In the genomic region with DNA sequence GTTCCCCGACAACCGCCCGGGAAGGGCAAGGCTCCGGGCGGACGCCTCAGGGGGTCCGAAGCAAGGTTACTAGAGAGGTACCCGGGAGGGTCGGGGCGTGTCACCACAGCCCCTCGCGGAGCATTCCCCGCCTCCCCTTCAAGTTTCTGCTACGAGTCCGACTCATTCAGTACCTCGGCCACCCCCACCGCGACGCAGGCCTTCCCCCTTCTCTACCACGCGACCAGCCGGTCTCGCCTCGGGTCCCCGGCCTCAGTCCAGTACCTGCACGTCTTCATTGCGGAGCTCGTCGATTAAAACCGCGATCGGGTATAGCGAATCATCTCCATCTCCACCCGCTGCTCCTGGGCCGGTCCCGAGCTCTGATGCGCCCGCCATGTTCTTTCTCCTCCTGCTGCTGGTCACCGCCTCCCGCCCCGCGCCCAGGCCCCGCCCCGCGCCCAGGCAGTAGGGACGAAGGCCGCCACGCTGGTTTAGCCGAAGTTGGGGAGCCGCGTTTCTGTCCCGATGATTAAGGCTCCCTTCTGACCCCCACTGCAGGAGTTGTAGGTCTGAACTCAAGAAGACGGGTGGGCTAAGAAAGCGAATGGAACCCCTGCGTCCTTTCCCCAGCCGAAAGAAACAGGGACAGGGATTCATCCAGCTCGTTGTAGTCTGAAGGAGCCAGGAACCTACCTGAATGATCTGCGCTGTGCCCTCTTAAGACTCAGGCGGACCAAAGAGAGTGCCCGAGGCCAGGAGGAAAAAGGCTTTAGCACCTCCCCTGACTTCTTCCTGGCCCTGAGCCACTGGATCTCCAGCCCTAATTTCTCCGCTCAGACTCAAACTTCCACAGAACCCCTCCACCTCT, we compare ENCODE assay signal across 1 cellular context.
TF ChIP-seq lines count a peak whose summit lies in the region.

Gene PPP2R1B, minus strand, starts transcription at position 406 of the 850 bp plus-strand sequence. Its CDS starts 28 bp downstream, at position 378.

TF ChIP-seq in HepG2, 621 proteins besides CTCF, POLR2A, EP300 and RAD21 (continued from another document and continues in another):
- TF ChIP-seq ZNF20 (CRISPR knock-in tag; IDR thresholded peaks at IDR 0.05) (no peak), ZNF687 (CRISPR knock-in tag; IDR thresholded peaks at IDR 0.05) (peak; percentile 87), ZIK1 (CRISPR knock-in tag; IDR thresholded peaks at IDR 0.05; ENCODE audit: borderline replicate concordance, low read depth) (no peak), NFKB2 (CRISPR knock-in tag; IDR thresholded peaks at IDR 0.05; ENCODE audit: borderline replicate concordance) (peak; percentile 83), ZFY (CRISPR knock-in tag; IDR thresholded peaks at IDR 0.05) (peak; percentile 85), ZNF17 (CRISPR knock-in tag; IDR thresholded peaks at IDR 0.05) (no peak), SALL1 (CRISPR knock-in tag; IDR thresholded peaks at IDR 0.05) (peak; percentile 59; the same call in 1 of the 2 replicates), ZFP90 (CRISPR knock-in tag; IDR thresholded peaks at IDR 0.05; ENCODE audit: borderline replicate concordance) (peak; percentile 86; the same call in 1 of the 2 replicates), TP53 (CRISPR knock-in tag; conservative IDR thresholded peaks at IDR 0.05) (no peak), LCORL (IDR thresholded peaks at IDR 0.05) (no peak), LCORL (CRISPR knock-in tag; IDR thresholded peaks at IDR 0.05) (0 out of 2 replicates have a peak, but pooled peaks have one; percentile 13), ZNF512 (CRISPR knock-in tag; IDR thresholded peaks at IDR 0.05) (no peak), ZNF737 (CRISPR knock-in tag; IDR thresholded peaks at IDR 0.05; ENCODE audit: borderline replicate concordance) (peak; percentile 55; the same call in 1 of the 2 replicates), ZC3H13 (CRISPR knock-in tag; IDR thresholded peaks at IDR 0.05) (peak; percentile 69; the same call in 1 of the 2 replicates), ATAD3A (CRISPR knock-in tag; IDR thresholded peaks at IDR 0.05) (no peak), SOX5 (CRISPR knock-in tag; IDR thresholded peaks at IDR 0.05; ENCODE audit: borderline replicate concordance) (no peak; the same call in 1 of the 2 replicates), ZNF589 (CRISPR knock-in tag; conservative IDR thresholded peaks at IDR 0.05) (no peak), ATF4 (CRISPR knock-in tag; IDR thresholded peaks at IDR 0.05) (0 out of 4 replicates have a peak, but pooled peaks of 1 of the 2 experiments have one; percentile 15), AKAP8 (CRISPR knock-in tag; IDR thresholded peaks at IDR 0.05) (peak; percentile 57; the same call in 1 of the 2 replicates), KLF15 (CRISPR knock-in tag; IDR thresholded peaks at IDR 0.05; ENCODE audit: borderline replicate concordance) (peak; percentile 81), SUZ12 (IDR thresholded peaks at IDR 0.05; ENCODE audit: low read depth, low read length) (no peak), CENPX (CRISPR knock-in tag; IDR thresholded peaks at IDR 0.05) (no peak), NR2F6 (IDR thresholded peaks at IDR 0.05) (no peak), NR2F6 (CRISPR knock-in tag; IDR thresholded peaks at IDR 0.05) (no peak), ZNF282 (IDR thresholded peaks at IDR 0.05; ENCODE audit: partially characterized antibody) (no peak), ARID3A (IDR thresholded peaks at IDR 0.05; ENCODE audit: low read depth, low read length) (no peak), SRF (IDR thresholded peaks at IDR 0.05; ENCODE audit: low read depth, low read length) (no peak), FIP1L1 (IDR thresholded peaks at IDR 0.05; ENCODE audit: borderline replicate concordance, insufficient read depth, low read depth, low read length) (no peak), ETV5 (CRISPR knock-in tag; IDR thresholded peaks at IDR 0.05; ENCODE audit: borderline replicate concordance) (no peak), ZNF788 (CRISPR knock-in tag; IDR thresholded peaks at IDR 0.05; ENCODE audit: borderline replicate concordance) (peak; percentile 41; the same call in 1 of the 2 replicates), ZKSCAN8 (CRISPR knock-in tag; IDR thresholded peaks at IDR 0.05; ENCODE audit: borderline replicate concordance) (no peak), TEAD3 (CRISPR knock-in tag; optimal IDR thresholded peaks at IDR 0.05; ENCODE audit: borderline replicate concordance) (no peak), BRCA1 (CRISPR knock-in tag; IDR thresholded peaks at IDR 0.05) (peak; percentile 42; the same call in 1 of the 2 replicates), MXD1 (CRISPR knock-in tag; IDR thresholded peaks at IDR 0.05) (peak; percentile 80), GTF2F1 (IDR thresholded peaks at IDR 0.05; ENCODE audit: low read length) (no peak), MYC (CRISPR knock-in tag; IDR thresholded peaks at IDR 0.05; ENCODE audit: borderline replicate concordance) (peak; percentile 66), ZNF569 (CRISPR knock-in tag; IDR thresholded peaks at IDR 0.05; ENCODE audit: borderline replicate concordance) (no peak), NFRKB (IDR thresholded peaks at IDR 0.05) (no peak), AGO2 (optimal IDR thresholded peaks at IDR 0.05; ENCODE audit: low read depth, low read length) (peak; percentile 90), SCMH1 (CRISPR knock-in tag; IDR thresholded peaks at IDR 0.05; ENCODE audit: borderline replicate concordance) (no peak), IRX3 (CRISPR knock-in tag; IDR thresholded peaks at IDR 0.05; ENCODE audit: borderline replicate concordance, low read depth) (no peak), ZNF501 (CRISPR knock-in tag; IDR thresholded peaks at IDR 0.05) (peak; percentile 31; the same call in 1 of the 2 replicates), SPEN (CRISPR knock-in tag; IDR thresholded peaks at IDR 0.05; ENCODE audit: low read depth) (no peak), YY1 (IDR thresholded peaks at IDR 0.05; ENCODE audit: insufficient read depth, insufficient replicate concordance, low read depth, low read length) (peak; percentile 90), ZNF331 (CRISPR knock-in tag; IDR thresholded peaks at IDR 0.05) (0 out of 2 replicates have a peak, but pooled peaks have one; percentile 0), ZNF256 (CRISPR knock-in tag; conservative IDR thresholded peaks at IDR 0.05) (0 out of 2 replicates have a peak, but pooled peaks have one; percentile 16), SNAI1 (CRISPR knock-in tag; IDR thresholded peaks at IDR 0.05; ENCODE audit: borderline replicate concordance) (no peak; the same call in 1 of the 2 replicates), ZNF180 (CRISPR knock-in tag; IDR thresholded peaks at IDR 0.05; ENCODE audit: borderline replicate concordance, low read depth) (no peak), ZNF550 (CRISPR knock-in tag; IDR thresholded peaks at IDR 0.05; ENCODE audit: borderline replicate concordance) (no peak), ZNF549 (CRISPR knock-in tag; IDR thresholded peaks at IDR 0.05) (no peak), ZNF75D (CRISPR knock-in tag; IDR thresholded peaks at IDR 0.05; ENCODE audit: borderline replicate concordance) (no peak), ZMYM4 (CRISPR knock-in tag; IDR thresholded peaks at IDR 0.05) (peak; percentile 51; the same call in 1 of the 2 replicates)
- TF ChIP-seq, protein P1, sequence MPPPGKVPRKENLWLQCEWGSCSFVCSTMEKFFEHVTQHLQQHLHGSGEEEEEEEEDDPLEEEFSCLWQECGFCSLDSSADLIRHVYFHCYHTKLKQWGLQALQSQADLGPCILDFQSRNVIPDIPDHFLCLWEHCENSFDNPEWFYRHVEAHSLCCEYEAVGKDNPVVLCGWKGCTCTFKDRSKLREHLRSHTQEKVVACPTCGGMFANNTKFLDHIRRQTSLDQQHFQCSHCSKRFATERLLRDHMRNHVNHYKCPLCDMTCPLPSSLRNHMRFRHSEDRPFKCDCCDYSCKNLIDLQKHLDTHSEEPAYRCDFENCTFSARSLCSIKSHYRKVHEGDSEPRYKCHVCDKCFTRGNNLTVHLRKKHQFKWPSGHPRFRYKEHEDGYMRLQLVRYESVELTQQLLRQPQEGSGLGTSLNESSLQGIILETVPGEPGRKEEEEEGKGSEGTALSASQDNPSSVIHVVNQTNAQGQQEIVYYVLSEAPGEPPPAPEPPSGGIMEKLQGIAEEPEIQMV (CRISPR knock-in tag; IDR thresholded peaks at IDR 0.05; ENCODE audit: low read depth): no peak; the same call in 1 of the 2 replicates
- TF ChIP-seq, protein P2, sequence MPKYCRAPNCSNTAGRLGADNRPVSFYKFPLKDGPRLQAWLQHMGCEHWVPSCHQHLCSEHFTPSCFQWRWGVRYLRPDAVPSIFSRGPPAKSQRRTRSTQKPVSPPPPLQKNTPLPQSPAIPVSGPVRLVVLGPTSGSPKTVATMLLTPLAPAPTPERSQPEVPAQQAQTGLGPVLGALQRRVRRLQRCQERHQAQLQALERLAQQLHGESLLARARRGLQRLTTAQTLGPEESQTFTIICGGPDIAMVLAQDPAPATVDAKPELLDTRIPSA (CRISPR knock-in tag; IDR thresholded peaks at IDR 0.05; ENCODE audit: borderline replicate concordance): peak; percentile 89; the same call in 1 of the 2 replicates
- TF ChIP-seq, protein P3, sequence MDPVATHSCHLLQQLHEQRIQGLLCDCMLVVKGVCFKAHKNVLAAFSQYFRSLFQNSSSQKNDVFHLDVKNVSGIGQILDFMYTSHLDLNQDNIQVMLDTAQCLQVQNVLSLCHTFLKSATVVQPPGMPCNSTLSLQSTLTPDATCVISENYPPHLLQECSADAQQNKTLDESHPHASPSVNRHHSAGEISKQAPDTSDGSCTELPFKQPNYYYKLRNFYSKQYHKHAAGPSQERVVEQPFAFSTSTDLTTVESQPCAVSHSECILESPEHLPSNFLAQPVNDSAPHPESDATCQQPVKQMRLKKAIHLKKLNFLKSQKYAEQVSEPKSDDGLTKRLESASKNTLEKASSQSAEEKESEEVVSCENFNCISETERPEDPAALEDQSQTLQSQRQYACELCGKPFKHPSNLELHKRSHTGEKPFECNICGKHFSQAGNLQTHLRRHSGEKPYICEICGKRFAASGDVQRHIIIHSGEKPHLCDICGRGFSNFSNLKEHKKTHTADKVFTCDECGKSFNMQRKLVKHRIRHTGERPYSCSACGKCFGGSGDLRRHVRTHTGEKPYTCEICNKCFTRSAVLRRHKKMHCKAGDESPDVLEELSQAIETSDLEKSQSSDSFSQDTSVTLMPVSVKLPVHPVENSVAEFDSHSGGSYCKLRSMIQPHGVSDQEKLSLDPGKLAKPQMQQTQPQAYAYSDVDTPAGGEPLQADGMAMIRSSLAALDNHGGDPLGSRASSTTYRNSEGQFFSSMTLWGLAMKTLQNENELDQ (CRISPR knock-in tag; IDR thresholded peaks at IDR 0.05; ENCODE audit: borderline replicate concordance): no peak
